Comparison of ENCODE assay signal across 9 cellular contexts in the genomic region with DNA sequence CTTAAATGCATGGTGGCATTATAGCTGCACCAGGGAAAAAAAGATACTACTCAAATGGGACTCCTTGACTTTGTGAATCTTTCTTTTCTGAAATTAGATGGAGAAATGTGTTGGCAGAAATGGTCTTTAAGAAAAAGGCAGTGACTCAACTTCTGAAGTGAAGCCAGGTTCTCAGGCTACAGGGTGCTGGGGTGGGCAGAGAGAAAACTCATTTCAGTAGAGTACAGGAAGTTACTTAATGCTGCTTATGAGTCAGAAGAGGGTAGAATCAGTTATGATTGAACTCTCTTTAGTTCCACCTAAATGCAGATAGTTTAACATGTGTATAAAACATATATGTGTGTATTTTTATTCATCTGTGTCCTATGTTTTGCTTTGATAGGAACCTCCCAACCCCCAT.
DNase-seq lines count a peak whose midpoint lies in the region; ATAC-seq, FAIRE-seq and TF ChIP-seq lines count a peak whose summit lies in the region.
"Had no signal": no experiment of that assay in that cellular context is flagged by ENCODE, and none has a peak within 500 bp of the region (broad histone marks: within the 10 kb centered on the region; RNA-seq: fewer than 3 reads in every experiment).

No MANE protein-coding gene starts in this region.

- POLR2A ChIA-PET in HEK293T (lab: Yijun Ruan, JAX): no interaction called here

- DNase-seq in GM12891 (ENCODE audit: insufficient read length, low spot score): no peak
- DNase-seq in GM23338 (ENCODE audit: low spot score): no peak
- DNase-seq in M059J (ENCODE audit: low read depth): peak; percentile 79
- DNase-seq in activated naive CD4-positive, alpha-beta T cell treated with Interleukin-2 at 50 U/mL for 16 hours: peak; percentile 65
- DNase-seq in natural killer cell: peak; percentile 24
- DNase-seq in effector CD8-positive, alpha-beta T cell (lab: John Stamatoyannopoulos, UW): no peak
- no peak for DNase-seq in HEK293T (ENCODE audit: extremely low spot score)
- DNase-seq in GOT3 (lab: John Stamatoyannopoulos, UW): no peak

- H3K79me2 ChIP-seq in GM23338 (replicated peaks; ENCODE audit: insufficient read depth): no peaks in the 10 kb centered on the region

- H3K9me2 ChIP-seq in GM23338 (ENCODE audit: insufficient read depth): no peaks in the 10 kb centered on the region

- intact Hi-C loops in natural killer cell (cut with micrococcal nuclease): no loop called here

- H3K27me3 ChIP-seq in GM23338 (ENCODE audit: insufficient read depth): no peaks in the 10 kb centered on the region

- H3K27ac Mint-ChIP-seq in GM23338 (peak overlapping the region; percentile 46; the same call in 1 of the 2 replicates), natural killer cell (peak overlapping the region; percentile 96 to 98)
- H3K27ac Mint-ChIP-seq: nephron had no signal

- ATAC-seq in GM23338 (no peak), natural killer cell (peak; percentile 55 to 68 (median 59))

- H3K4me3 Mint-ChIP-seq in GM23338 (no peak overlapping the region), natural killer cell (peak overlapping the region; percentile 70)
- H3K4me3 Mint-ChIP-seq: nephron had no signal

- H3K4me3 ChIP-seq in GM23338: no peak overlapping the region

- no peak overlapping the region for H3K4me2 ChIP-seq in GM23338

- no peaks in the 10 kb centered on the region for H3F3A ChIP-seq in GM23338 (replicated peaks; ENCODE audit: low read depth)

- no peaks in the 10 kb centered on the region for H3K4me1 ChIP-seq in GM23338 (ENCODE audit: insufficient read depth)

- TF ChIP-seq POLR2A in GM12891 (IDR thresholded peaks at IDR 0.05; ENCODE audit: low read depth, low read length): no peak

- H3K27ac ChIP-seq in GM23338 (ENCODE audit: low read depth): no peak overlapping the region

- TF ChIP-seq CTCF in GM23338 (conservative IDR thresholded peaks at IDR 0.05; ENCODE audit: low read depth in 2 of 2) (no peak), natural killer cell (IDR thresholded peaks at IDR 0.05) (no peak)

- no peaks in the 10 kb centered on the region for H4K20me1 ChIP-seq in GM23338 (replicated peaks; ENCODE audit: insufficient read depth)

- H3K9me3 Mint-ChIP-seq in GM23338 (no peaks in the 10 kb centered on the region; the same call in 2 of the 3 replicates), natural killer cell (no peaks in the 10 kb centered on the region)
- H3K9me3 Mint-ChIP-seq: nephron had no signal

- H3K27me3 Mint-ChIP-seq in GM23338 (ENCODE audit: insufficient read depth, low read depth, poor library complexity) (no peaks in the 10 kb centered on the region), natural killer cell (ENCODE audit: low read depth in 2 of 2) (no peaks in the 10 kb centered on the region)

- no peak overlapping the region for H2AFZ ChIP-seq in GM23338

- H3K36me3 Mint-ChIP-seq in GM23338 (ENCODE audit: low read depth): no peaks in the 10 kb centered on the region
- no peaks in the 10 kb centered on the region for H3K36me3 Mint-ChIP-seq in natural killer cell

- H3K4me1 Mint-ChIP-seq in GM23338 (peaks cover 6% of the 10 kb centered on the region; the same call in 2 of the 3 replicates), natural killer cell (peaks cover 50 to 52% of the 10 kb centered on the region in 2 donors)
- H3K4me1 Mint-ChIP-seq: nephron had no signal

- CTCF ChIA-PET in HEK293T (lab: Yijun Ruan, JAX): no interaction called here

- H3K36me3 ChIP-seq in GM23338 (ENCODE audit: insufficient read depth): no peaks in the 10 kb centered on the region

- peak; percentile 82 for FAIRE-seq in GM12891 (lab: Jason Lieb, UNC)

TF ChIP-seq in GM12891, 5 proteins besides CTCF, POLR2A, EP300 and RAD21:
- TF ChIP-seq SPI1 (IDR thresholded peaks at IDR 0.05; ENCODE audit: low read depth, low read length): no peak
- TF ChIP-seq PAX5 (IDR thresholded peaks at IDR 0.05; ENCODE audit: insufficient read depth, low read length, severe bottlenecking): peak; percentile 12

TF ChIP-seq in GM23338, 12 proteins besides CTCF, POLR2A, EP300 and RAD21 (continues in another document):
- TF ChIP-seq STAT1 (IDR thresholded peaks at IDR 0.05; ENCODE audit: unreplicated experiment): no peak
- no peak for TF ChIP-seq EZH2phosphoT487 (IDR thresholded peaks at IDR 0.05; ENCODE audit: unreplicated experiment)
- TF ChIP-seq JUNB (IDR thresholded peaks at IDR 0.05; ENCODE audit: unreplicated experiment): no peak
- no peak for TF ChIP-seq REST (IDR thresholded peaks at IDR 0.05; ENCODE audit: unreplicated experiment)
- TF ChIP-seq ZNF331 (CRISPR knock-in tag; IDR thresholded peaks at IDR 0.05; ENCODE audit: low read depth): no peak
- no peak for TF ChIP-seq POLR2AphosphoS5 (IDR thresholded peaks at IDR 0.05; ENCODE audit: low read depth)
- no peak for TF ChIP-seq ZNF114 (CRISPR knock-in tag; IDR thresholded peaks at IDR 0.05)

TF ChIP-seq in HEK293T, 16 proteins besides CTCF, POLR2A, EP300 and RAD21:
- no peak for TF ChIP-seq BHLHE40 (IDR thresholded peaks at IDR 0.05; ENCODE audit: borderline replicate concordance)
- no peak for TF ChIP-seq L3MBTL2 (conservative IDR thresholded peaks at IDR 0.05)
- TF ChIP-seq LEF1 (IDR thresholded peaks at IDR 0.05; ENCODE audit: borderline replicate concordance): no peak
- TF ChIP-seq ELF4 (IDR thresholded peaks at IDR 0.05): no peak
- TF ChIP-seq SP1 (IDR thresholded peaks at IDR 0.05): no peak
- TF ChIP-seq TARDBP (IDR thresholded peaks at IDR 0.05): no peak
- TF ChIP-seq FOXA1 (IDR thresholded peaks at IDR 0.05): no peak
- no peak for TF ChIP-seq SUZ12 (IDR thresholded peaks at IDR 0.05)
- no peak for TF ChIP-seq NFRKB (IDR thresholded peaks at IDR 0.05)
- TF ChIP-seq CTBP1 (IDR thresholded peaks at IDR 0.05; ENCODE audit: borderline replicate concordance): no peak
- TF ChIP-seq HDGF (IDR thresholded peaks at IDR 0.05; ENCODE audit: borderline replicate concordance): no peak
- TF ChIP-seq FOXM1 (IDR thresholded peaks at IDR 0.05; ENCODE audit: borderline replicate concordance): no peak

Comparison
In these comparisons a context has a peak if more than half of its experiments do, and no peak if none do; other contexts are left out.
1. DNase-seq: peak in M059J (single experiment), activated naive CD4-positive, alpha-beta T cell treated with Interleukin-2 at 50 U/mL for 16 hours (single experiment) and natural killer cell (single experiment); none in GM12891 (single experiment), GM23338 (single experiment), effector CD8-positive, alpha-beta T cell (single experiment), HEK293T (single experiment) and GOT3 (single experiment).